In genomic region chr5:119522841-119523240, GRCh38 we compare ENCODE assay signal across 16 cellular contexts.
A peak's percentile ranks its signal among the peaks of the same experiment; 100 is the strongest.
DNase-seq lines count a peak whose midpoint lies in the region; ATAC-seq and TF ChIP-seq lines count a peak whose summit lies in the region.
"Had no signal": no experiment of that assay in that cellular context is flagged by ENCODE, and none has a peak within 500 bp of the region (broad histone marks: within the 10 kb centered on the region; RNA-seq: fewer than 3 reads in every experiment).

No MANE protein-coding gene starts in this region.

- H3K27ac ChIP-seq in endodermal cell (ENCODE audit: low read depth, low read length) (no peak overlapping the region), right lobe of liver (no peak overlapping the region), temporal lobe (ENCODE audit: low read depth, low read length) (peak overlapping the region; percentile 33)
- H3K27ac ChIP-seq: BLaER1 had no signal

- H3K4me3 Mint-ChIP-seq in endodermal cell = no peak overlapping the region
- H3K4me3 Mint-ChIP-seq: CD8-positive, alpha-beta memory T cell; H9 had no signal

- ATAC-seq in right lobe of liver = peak; percentile 72 to 90 (median 84)

- peaks cover 69% of the 10 kb centered on the region for H3K36me3 Mint-ChIP-seq in endodermal cell (ENCODE audit: low read depth)

- H3K9me3 ChIP-seq in endodermal cell (ENCODE audit: control insufficient read depth, low read length) (peaks cover 7% of the 10 kb centered on the region), right lobe of liver (no peaks in the 10 kb centered on the region)
- H3K9me3 ChIP-seq: BLaER1, Caco-2 had no signal

- DNase-seq in HuH-7 (ENCODE audit: low spot score) = peak; percentile 26
- DNase-seq in endodermal cell = no peak
- no peak for DNase-seq in right lobe of liver
- DNase-seq in dedifferentiated amniotic fluid mesenchymal stem cell (ENCODE audit: extremely low spot score) = no peak
- DNase-seq in GM13976 (ENCODE audit: low spot score) = no peak
- no peak for DNase-seq in stimulated activated CD4-positive, alpha-beta T cell treated with anti-CD3 and anti-CD28 coated beads, Interleukin-15, amount 100 ng/mL, for 24 hours
- DNase-seq: 8988T; AML-193; Caco-2; CD8-positive, alpha-beta memory T cell; DMS53; GOT3; H9 had no signal

- H3K9me3 Mint-ChIP-seq in endodermal cell = peaks cover 16% of the 10 kb centered on the region

- H3K27me3 Mint-ChIP-seq in endodermal cell (ENCODE audit: insufficient read depth) = no peaks in the 10 kb centered on the region
- H3K27me3 Mint-ChIP-seq: CD8-positive, alpha-beta memory T cell; IgD-negative memory B cell had no signal

- peaks cover 16% of the 10 kb centered on the region for H3K4me1 Mint-ChIP-seq in endodermal cell
- H3K4me1 Mint-ChIP-seq: CD8-positive, alpha-beta memory T cell; H9 had no signal

- H3K4me3 ChIP-seq in endodermal cell (ENCODE audit: low read length) = no peak overlapping the region
- H3K4me3 ChIP-seq in right lobe of liver = no peak overlapping the region
- H3K4me3 ChIP-seq: BLaER1 had no signal

- in situ Hi-C loops in GM13976 (cut with MboI; ENCODE audit: low sequenced_read_pairs, unreplicated experiment) = no loop called here

- intact Hi-C loops in right lobe of liver (cut with DNase I) = no loop called here

- H3K36me3 ChIP-seq in endodermal cell (ENCODE audit: control insufficient read depth, insufficient read depth, low read length) (peaks cover 45% of the 10 kb centered on the region), right lobe of liver (peaks cover 0 to 46% (median 25%) of the 10 kb centered on the region in 4 donors)

- peak overlapping the region; percentile 50 for H3K27ac Mint-ChIP-seq in endodermal cell
- H3K27ac Mint-ChIP-seq: CD8-positive, alpha-beta memory T cell; IgD-negative memory B cell had no signal

- no peak overlapping the region for H3K9ac ChIP-seq in endodermal cell (ENCODE audit: extremely low read depth, low read length, poor library complexity, severe bottlenecking)
- H3K9ac ChIP-seq: BLaER1 had no signal

- TF ChIP-seq CTCF in endodermal cell (conservative IDR thresholded peaks at IDR 0.05) (no peak), right lobe of liver (IDR thresholded peaks at IDR 0.05) (no peak), GM13976 (IDR thresholded peaks at IDR 0.05; ENCODE audit: borderline replicate concordance, control extremely low read depth, extremely low read depth, insufficient read depth, missing control alignments) (no peak)

- 80% methylated on average over 1 of the region's 1 CpG; no CpG with 5 or more reads in 1 of the 2 experiments for WGBS in endodermal cell (ENCODE audit: insufficient coverage in 1 of 2, insufficient read length in 1 of 2), 2 experiments
- WGBS in right lobe of liver (ENCODE audit: insufficient coverage, low coverage, low lambda C conversion rate, missing lambda C conversion rate) = 25% methylated on average over 1 of the region's 1 CpG

- H3K4me1 ChIP-seq in endodermal cell (ENCODE audit: control insufficient read depth, insufficient read depth, low read length) (no peaks in the 10 kb centered on the region), right lobe of liver (peaks cover 0 to 24% (median 4%) of the 10 kb centered on the region in 4 donors)
- H3K4me1 ChIP-seq: BLaER1 had no signal

- no peaks in the 10 kb centered on the region for H3K27me3 ChIP-seq in endodermal cell (ENCODE audit: control insufficient read depth, insufficient read depth, low read length, poor library complexity, severe bottlenecking)
- no peaks in the 10 kb centered on the region for H3K27me3 ChIP-seq in right lobe of liver
- H3K27me3 ChIP-seq: BLaER1 had no signal

- no peak for TF ChIP-seq POLR2A in right lobe of liver (IDR thresholded peaks at IDR 0.05)
